ENCODE assay signal across 1 cellular context in the genomic region with DNA sequence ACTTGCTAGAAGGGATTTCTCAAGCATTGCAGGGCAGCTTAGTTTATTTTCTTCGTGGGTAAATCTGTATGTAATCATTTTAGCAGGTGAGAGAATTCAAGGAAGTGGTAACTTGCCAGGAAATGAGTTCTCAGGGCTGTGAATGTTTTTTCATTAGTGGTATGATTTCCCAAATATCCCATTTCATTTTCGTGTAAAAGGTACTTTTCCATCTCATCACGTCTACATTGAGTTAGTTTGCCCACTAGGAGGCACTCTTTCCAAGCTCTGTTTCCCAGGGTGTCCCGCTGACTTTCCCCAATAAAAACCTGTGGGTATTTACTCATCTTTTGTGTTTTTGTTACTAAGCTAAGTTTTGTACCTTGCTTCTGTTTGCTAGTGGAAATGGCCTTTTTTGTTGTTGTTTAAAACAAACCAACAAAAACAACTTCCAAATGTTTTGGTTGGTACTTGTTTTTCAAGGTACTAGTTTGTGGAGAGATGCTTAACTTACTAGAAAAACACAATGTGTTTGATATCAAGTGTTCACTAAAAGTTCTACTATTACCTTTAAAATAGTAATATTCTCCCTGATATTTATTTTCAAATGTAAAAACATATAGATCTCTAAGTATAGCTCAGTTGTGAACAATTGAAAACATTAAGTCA.
TF ChIP-seq lines count a peak whose summit lies in the region.

No MANE protein-coding gene starts in this region.

TF ChIP-seq in GM23338, 12 proteins besides CTCF, POLR2A, EP300 and RAD21 (continued from another document):
- TF ChIP-seq, protein P1, sequence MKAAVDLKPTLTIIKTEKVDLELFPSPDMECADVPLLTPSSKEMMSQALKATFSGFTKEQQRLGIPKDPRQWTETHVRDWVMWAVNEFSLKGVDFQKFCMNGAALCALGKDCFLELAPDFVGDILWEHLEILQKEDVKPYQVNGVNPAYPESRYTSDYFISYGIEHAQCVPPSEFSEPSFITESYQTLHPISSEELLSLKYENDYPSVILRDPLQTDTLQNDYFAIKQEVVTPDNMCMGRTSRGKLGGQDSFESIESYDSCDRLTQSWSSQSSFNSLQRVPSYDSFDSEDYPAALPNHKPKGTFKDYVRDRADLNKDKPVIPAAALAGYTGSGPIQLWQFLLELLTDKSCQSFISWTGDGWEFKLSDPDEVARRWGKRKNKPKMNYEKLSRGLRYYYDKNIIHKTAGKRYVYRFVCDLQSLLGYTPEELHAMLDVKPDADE (IDR thresholded peaks at IDR 0.05) = no peak
- TF ChIP-seq REST (IDR thresholded peaks at IDR 0.05; ENCODE audit: unreplicated experiment) = no peak
